Comparison of ENCODE assay signal across 25 cellular contexts in the genomic region with DNA sequence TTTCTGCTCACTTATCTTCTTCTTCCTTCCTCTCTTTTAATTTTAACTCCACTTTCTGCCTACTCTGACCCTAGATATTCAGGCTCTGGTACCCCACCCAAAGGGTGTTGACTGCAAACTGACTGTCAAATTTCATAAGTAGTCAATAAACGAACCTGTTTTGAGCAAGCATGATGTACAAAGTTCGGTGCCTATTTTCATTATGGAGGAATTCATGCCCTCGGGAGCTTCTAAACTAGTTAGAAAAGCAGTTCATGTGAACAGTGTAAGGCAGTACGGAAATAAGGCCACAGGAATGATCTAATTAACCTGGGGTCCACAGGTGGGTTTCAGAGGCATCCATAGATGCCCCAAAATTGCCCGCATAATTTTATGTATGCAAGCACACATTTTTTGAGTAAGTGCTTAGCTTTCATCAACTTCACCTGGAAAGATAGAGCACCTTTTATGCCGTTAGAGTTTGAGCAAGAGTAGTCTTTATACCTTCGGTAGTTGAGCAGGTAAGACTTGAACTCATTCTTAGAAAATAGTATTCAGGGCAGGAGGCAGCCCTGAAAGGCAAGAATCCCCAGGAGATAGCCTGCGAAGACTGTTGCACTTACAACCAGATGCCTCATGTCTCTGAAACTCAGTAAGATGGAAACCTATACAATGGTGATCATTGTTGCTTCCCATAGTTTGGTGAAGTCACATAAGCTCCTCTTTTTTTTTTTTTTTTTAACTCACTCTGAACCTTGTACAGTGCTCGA. TPM values are rescaled to one million over a fixed set of nuclear protein-coding genes. Genes with fewer than 3 reads are reported as not detected.
"Had no signal": no experiment of that assay in that cellular context is flagged by ENCODE, and none has a peak within 500 bp of the region (broad histone marks: within the 10 kb centered on the region; RNA-seq: fewer than 3 reads in every experiment).

No MANE protein-coding gene starts in this region.

- H3K4me3 ChIP-seq: coronary artery, esophagus muscularis mucosa, heart right ventricle, left ventricle myocardium inferior, lower lobe of right lung, ovary, psoas muscle, skin epidermis, spleen, suprapubic skin, thyroid gland had no signal

- H3K36me3 ChIP-seq: esophagus muscularis mucosa, heart right ventricle, left ventricle myocardium inferior, lower lobe of right lung, ovary, suprapubic skin, thyroid gland had no signal

- H3K9me3 ChIP-seq: esophagus muscularis mucosa, heart right ventricle, left ventricle myocardium inferior, lower lobe of right lung, ovary, psoas muscle, spleen, suprapubic skin, thyroid gland had no signal

- FAIRE-seq: endothelial cell of umbilical vein, islet of Langerhans had no signal

- H3K27ac ChIP-seq: coronary artery, esophagus muscularis mucosa, foreskin keratinocyte, heart right ventricle, left ventricle myocardium inferior, lower lobe of right lung, ovary, psoas muscle, skin epidermis, spleen, suprapubic skin, thyroid gland had no signal

- H3K27me3 ChIP-seq: esophagus muscularis mucosa, foreskin keratinocyte, ovary, spleen, suprapubic skin, thyroid gland had no signal

- DNase-seq: dermis blood vessel endothelial cell; effector memory CD4-positive, alpha-beta T cell; foreskin keratinocyte; glutamatergic neuron; heart right ventricle; hippocampal formation; left cardiac atrium; left ventricle myocardium inferior; lower lobe of right lung; naive thymus-derived CD8-positive, alpha-beta T cell; nephron progenitor cell; nucleus accumbens; ovary; psoas muscle; right cardiac atrium; stimulated activated CD4-positive, alpha-beta T cell treated with anti-CD3 and anti-CD28 coated beads, Interleukin-4, amount 100 ng/mL, for 4 hours; stimulated activated naive B cell treated with anti-CD40 and anti-IgM and Interleukin-4, amounts not matched to agents 10 μg/mL and 1 μg/mL and 100 μg/mL, for 72 hours; thyroid gland had no signal

- ATAC-seq: foreskin keratinocyte; heart right ventricle; left cardiac atrium; lower lobe of right lung; naive thymus-derived CD8-positive, alpha-beta T cell; right cardiac atrium; stimulated activated naive B cell treated with anti-CD40 and anti-IgM and Interleukin-4, amounts not matched to agents 10 μg/mL and 1 μg/mL and 100 μg/mL, for 72 hours had no signal

- H3K4me1 ChIP-seq: lower lobe of right lung, psoas muscle, spleen, suprapubic skin had no signal

RNA-seq across cellular contexts. Expression of a gene that starts 36.6 kb away (rescaled TPM):
- total RNA-seq: endothelial cell of umbilical vein, foreskin keratinocyte had no signal
- polyA plus RNA-seq: endothelial cell of umbilical vein; foreskin keratinocyte; naive thymus-derived CD8-positive, alpha-beta T cell had no signal
